ENCODE assay signal across 8 cellular contexts in genomic region chr14:67358914-67359313, GRCh38. TPM values are rescaled to one million over a fixed set of nuclear protein-coding genes. Genes with fewer than 3 reads are reported as not detected.
DNase-seq lines count a peak whose midpoint lies in the region; ATAC-seq and TF ChIP-seq lines count a peak whose summit lies in the region.

No MANE protein-coding gene starts in this region.

- peaks cover 0 to 9% (median 0%) of the 10 kb centered on the region in 3 experiments; a peak in 3 of 7 replicates for H3K36me3 Mint-ChIP-seq in H9 (ENCODE audit: insufficient read depth in 1 of 3, low read depth in 3 of 3)
- peaks cover 30% of the 10 kb centered on the region for H3K36me3 Mint-ChIP-seq in activated naive CD8-positive, alpha-beta T cell treated with anti-CD3 and anti-CD28 coated beads, Interleukin-2, amount 50 U/mL, for 24 hours (ENCODE audit: low read depth)

- no peak for TF ChIP-seq EP300 in transverse colon (IDR thresholded peaks at IDR 0.05; ENCODE audit: low read depth)

- H2BK20ac ChIP-seq in H9 (ENCODE audit: low read depth, low read length, poor library complexity, severe bottlenecking): no peak overlapping the region

- H3K14ac ChIP-seq in H9 (ENCODE audit: insufficient read depth, low read length): no peak overlapping the region; the same call in 1 of the 2 replicates

- H2BK15ac ChIP-seq in H9 (ENCODE audit: low read depth, low read length): no peak overlapping the region

- H3K4me3 Mint-ChIP-seq in H9: peak overlapping the region; percentile 99
- H3K4me3 Mint-ChIP-seq in activated naive CD8-positive, alpha-beta T cell treated with anti-CD3 and anti-CD28 coated beads, Interleukin-2, amount 50 U/mL, for 24 hours: peak overlapping the region; percentile 96

- no peak overlapping the region for H3K23ac ChIP-seq in H9 (ENCODE audit: insufficient read length, low read depth, low read length)

- no peaks in the 10 kb centered on the region for H3K79me1 ChIP-seq in H9 (ENCODE audit: insufficient read depth, low read depth, low read length, poor library complexity, severe bottlenecking)

- no peaks in the 10 kb centered on the region for H3K27me3 Mint-ChIP-seq in H9 (ENCODE audit: low read depth)
- peaks cover 2% of the 10 kb centered on the region for H3K27me3 Mint-ChIP-seq in activated naive CD8-positive, alpha-beta T cell treated with anti-CD3 and anti-CD28 coated beads, Interleukin-2, amount 50 U/mL, for 24 hours

- H2BK120ac ChIP-seq in H9 (ENCODE audit: low read depth, low read length, poor library complexity, severe bottlenecking): no peak overlapping the region

- no peak overlapping the region for H4K91ac ChIP-seq in H9 (ENCODE audit: insufficient read length, low read depth, low read length)

- CTCF ChIA-PET in AG04450 (lab: Charles Lee): interaction anchor here (0.8 to 2.2 kb wide), 18 partner anchors 8 to 999 kb away, joined by 3 to 27 read pairs (median 9); no protein-coding TSS in a partner anchor

- no peak overlapping the region for H2BK12ac ChIP-seq in H9 (ENCODE audit: insufficient read length, low read depth, low read length)

- POLR2A ChIA-PET in AG04450 (lab: Yijun Ruan, JAX): interaction anchor here (1.3 kb wide), 1 partner anchor 26 kb away, joined by 3 read pairs; no protein-coding TSS in a partner anchor

- no peak overlapping the region for H2AFZ ChIP-seq in H9 (ENCODE audit: low read length)

- peaks cover 8% of the 10 kb centered on the region for H3K23me2 ChIP-seq in H9 (ENCODE audit: insufficient read length, low read depth, low read length, poor library complexity, severe bottlenecking)

- H3K4ac ChIP-seq in H9 (ENCODE audit: low read depth, low read length): no peak overlapping the region

- no peaks in the 10 kb centered on the region for H3K27me3 ChIP-seq in AG04450 (ENCODE audit: control insufficient read depth, insufficient read depth, low read length)
- H3K27me3 ChIP-seq in H9 (ENCODE audit: insufficient read depth, low read length): no peaks in the 10 kb centered on the region
- H3K27me3 ChIP-seq in transverse colon: no peaks in the 10 kb centered on the region

- H3K9me3 ChIP-seq in AG04450 (ENCODE audit: control insufficient read depth, insufficient read depth, low read length): peaks cover 2% of the 10 kb centered on the region; the same call in 1 of the 2 replicates
- no peaks in the 10 kb centered on the region for H3K9me3 ChIP-seq in H9 (ENCODE audit: control insufficient read depth, low read depth, low read length)
- no peaks in the 10 kb centered on the region for H3K9me3 ChIP-seq in transverse colon

- peaks cover 21 to 22% of the 10 kb centered on the region in 2 experiments for H3K4me1 Mint-ChIP-seq in H9
- H3K4me1 Mint-ChIP-seq in activated naive CD8-positive, alpha-beta T cell treated with anti-CD3 and anti-CD28 coated beads, Interleukin-2, amount 50 U/mL, for 24 hours: peaks cover 58% of the 10 kb centered on the region

- no peak for ATAC-seq in activated naive CD8-positive, alpha-beta T cell treated with anti-CD3 and anti-CD28 coated beads, Interleukin-2, amount 50 U/mL, for 24 hours
- ATAC-seq in GM18519 (IDR thresholded peaks at IDR 0.05; ENCODE audit: low FRiP score, unreplicated experiment): no peak

- TF ChIP-seq POLR2A in transverse colon (IDR thresholded peaks at IDR 0.05): no peak

- no peaks in the 10 kb centered on the region for H4K20me1 ChIP-seq in H9 (ENCODE audit: control insufficient read depth, insufficient read depth, insufficient read length)

- no peak overlapping the region for H3K56ac ChIP-seq in H9 (ENCODE audit: insufficient read length, low read depth, low read length)

- no peak overlapping the region for H3T11ph ChIP-seq in H9 (ENCODE audit: low read length)

- H2AK5ac ChIP-seq in H9 (ENCODE audit: insufficient read length, low read length): no peak overlapping the region

- H3K36me3 ChIP-seq in transverse colon: no peaks in the 10 kb centered on the region

- H3K18ac ChIP-seq in H9 (ENCODE audit: insufficient read length, low read depth, low read length): no peak overlapping the region

- H3K4me3 ChIP-seq in AG04450 (ENCODE audit: low read depth, low read length) (peak overlapping the region; percentile 97), transverse colon (peak overlapping the region; percentile 66 to 89 (median 85))

- H3K27ac Mint-ChIP-seq in H9: peak overlapping the region; percentile 90 to 99 (median 91); a peak in 6 of 7 replicates
- peak overlapping the region; percentile 98 for H3K27ac Mint-ChIP-seq in activated naive CD8-positive, alpha-beta T cell treated with anti-CD3 and anti-CD28 coated beads, Interleukin-2, amount 50 U/mL, for 24 hours

- peaks cover 29% of the 10 kb centered on the region; the same call in 1 of the 2 replicates for H3K79me2 ChIP-seq in H9 (ENCODE audit: insufficient read depth, low read length)

- TF ChIP-seq CTCF in AG04450 (IDR thresholded peaks at IDR 0.05; ENCODE audit: low read depth, low read length) (no peak), H9 (conservative IDR thresholded peaks at IDR 0.05) (no peak), transverse colon (IDR thresholded peaks at IDR 0.05) (no peak)

- peaks cover 7% of the 10 kb centered on the region; the same call in 1 of the 2 replicates for H3K4me1 ChIP-seq in H9 (ENCODE audit: insufficient read depth, low read length)
- peaks cover 33 to 59% (median 40%) of the 10 kb centered on the region in 4 donors for H3K4me1 ChIP-seq in transverse colon

- intact Hi-C loops in transverse colon (cut with DNase I; ENCODE audit: low total_unique reads): no loop called here

- H3K9ac ChIP-seq in H9 (ENCODE audit: extremely low read depth, insufficient read length, low read length): peak overlapping the region; percentile 90

- WGBS in H9 (ENCODE audit: extremely low coverage, insufficient read length, low lambda C conversion rate): no CpG with 5 or more reads among the region's 10 CpGs
- WGBS in transverse colon (ENCODE audit: low coverage in 1 of 2), 2 donors: 0 to 6% methylated on average over 2 to 10 of the region's 10 CpGs

- no peak overlapping the region for H2BK5ac ChIP-seq in H9 (ENCODE audit: insufficient read length, low read length)

- DNase-seq in AG04450 (ENCODE audit: low read depth, low spot score) (no peak), H9 (no peak), left kidney (ENCODE audit: low read depth, low spot score) (peak; percentile 7), transverse colon (no peak), EL (no peak)
- DNase-seq in activated naive CD8-positive, alpha-beta T cell treated with anti-CD3 and anti-CD28 coated beads, Interleukin-2, amount 50 U/mL, for 24 hours: no peak
- no peak for DNase-seq in stimulated activated CD4-positive, alpha-beta T cell treated with anti-CD3 and anti-CD28 coated beads, Interleukin-4, amount 100 ng/mL, for 24 hours

- H3K4me2 ChIP-seq in H9 (ENCODE audit: insufficient read depth, insufficient read length, low read length): peak overlapping the region; percentile 95

- no peak overlapping the region for H4K5ac ChIP-seq in H9 (ENCODE audit: insufficient read length, low read depth, low read length)

- H3K27ac ChIP-seq in AG04450 (ENCODE audit: low read depth, low read length) (peak overlapping the region; percentile 99), H9 (ENCODE audit: insufficient read length, low read depth, low read length) (no peak overlapping the region), transverse colon (peak overlapping the region; percentile 91 to 95 (median 93))

- H3K9me3 Mint-ChIP-seq in H9: no peaks in the 10 kb centered on the region
- no peaks in the 10 kb centered on the region for H3K9me3 Mint-ChIP-seq in activated naive CD8-positive, alpha-beta T cell treated with anti-CD3 and anti-CD28 coated beads, Interleukin-2, amount 50 U/mL, for 24 hours

- in situ Hi-C loops in transverse colon (cut with MboI; ENCODE audit: low pct_ligation_motif_present in 1 of 4, low pct_unique_long_range_greater_than_20kb in 1 of 4, low sequenced_read_pairs in 3 of 4): no loop called here

- no peak overlapping the region for H4K8ac ChIP-seq in H9 (replicated peaks; ENCODE audit: insufficient read length, low read depth, low read length)

RNA-seq across cellular contexts. Expression of gene ATP6V1D, which starts 0.7 kb away (rescaled TPM):
- polyA plus RNA-seq in AG04450 (2011; rRNA removed): 86.4 and 107 TPM in 2 replicates
- polyA minus RNA-seq in AG04450 (2011; rRNA and poly(A)+ RNA removed): 36.7 and 56.6 TPM in 2 replicates
- total RNA-seq in H9 (2021) (85.7 and 86.3 TPM in 2 replicates), transverse colon (100 to 1,000 TPM in 1 of 4 donors, 10 to 100 TPM in 3; 65.5 to 104 (median 94.7) TPM)

RNA-seq across cellular contexts. Expression of gene EIF2S1, which starts 1.2 kb away (rescaled TPM):
- 105 and 149 TPM in 2 replicates for polyA plus RNA-seq in AG04450 (2011; rRNA removed)
- polyA minus RNA-seq in AG04450 (2011; rRNA and poly(A)+ RNA removed): 72.9 and 113 TPM in 2 replicates
- total RNA-seq in H9 (2021): 164 and 165 TPM in 2 replicates
- total RNA-seq in transverse colon: 10 to 100 TPM in 2 of 4 donors, 1 to 10 TPM in 2; 7.1 to 51.7 (median 21.7) TPM

RNA-seq across cellular contexts. Expression of gene PLEK2, which starts 53.1 kb away (rescaled TPM):
- polyA plus RNA-seq in AG04450 (2011; rRNA removed): 1.5 and 1.6 TPM in 2 replicates
- 0.39 and 1.9 TPM in 2 replicates for polyA minus RNA-seq in AG04450 (2011; rRNA and poly(A)+ RNA removed)
- total RNA-seq in H9 (2021): not detected in 2 replicates
- 10 to 100 TPM in 3 of 4 donors, 1 to 10 TPM in 1; 5.2 to 61.1 (median 28.9) TPM for total RNA-seq in transverse colon
